8 cellular contexts compared by ENCODE assay signal in genomic region chr1:9494936-9495758, GRCh38. TPM values are rescaled to one million over a fixed set of nuclear protein-coding genes. Genes with fewer than 3 reads are reported as not detected.
DNase-seq lines count a peak whose midpoint lies in the region; ATAC-seq and TF ChIP-seq lines count a peak whose summit lies in the region.

No MANE protein-coding gene starts in this region.

- 10 to 15% methylated on average over 32 to 48 of the region's 48 CpGs for WGBS in endodermal cell (ENCODE audit: insufficient coverage in 1 of 2, insufficient read length in 1 of 2), 2 experiments

- H3K4me1 Mint-ChIP-seq in activated CD4-positive, alpha-beta memory T cell treated with anti-CD3 and anti-CD28 coated beads, Interleukin-2, amount 10 ng/mL, durations not matched to agents 7 days and 5 days: peaks cover 17% of the 10 kb centered on the region
- no peaks in the 10 kb centered on the region for H3K4me1 Mint-ChIP-seq in endodermal cell

- H3K9me3 Mint-ChIP-seq in activated CD4-positive, alpha-beta memory T cell treated with anti-CD3 and anti-CD28 coated beads, Interleukin-2, amount 10 ng/mL, durations not matched to agents 7 days and 5 days: no peaks in the 10 kb centered on the region
- no peaks in the 10 kb centered on the region for H3K9me3 Mint-ChIP-seq in endodermal cell

- DNase-seq in AG08395 (ENCODE audit: low spot score) (peak; percentile 57), NCI-H510A (lab: John Stamatoyannopoulos, UW) (peak; percentile 78), endodermal cell (peak; percentile 90)
- DNase-seq in activated CD4-positive, alpha-beta memory T cell treated with anti-CD3 and anti-CD28 coated beads, Interleukin-2, amount 10 ng/mL, durations not matched to agents 7 days and 5 days: peak; percentile 69
- DNase-seq in stimulated activated CD8-positive, alpha-beta memory T cell treated with anti-CD3 and anti-CD28 coated beads, Interleukin-7, amount 100 ng/mL, for 24 hours (ENCODE audit: low read depth): peak; percentile 30

- H3K27me3 ChIP-seq in endodermal cell (ENCODE audit: control insufficient read depth, insufficient read depth, low read length, poor library complexity, severe bottlenecking) (peaks cover 18% of the 10 kb centered on the region), muscle layer of colon (ENCODE audit: control insufficient read depth in 1 of 2, insufficient read depth in 2 of 2, low read length in 2 of 2) (no peaks in the 10 kb centered on the region)

- in situ Hi-C loops in GM18951 (cut with MboI; ENCODE audit: low sequenced_read_pairs, unreplicated experiment): no loop called here

- peak; percentile 98 for TF ChIP-seq CTCF in endodermal cell (conservative IDR thresholded peaks at IDR 0.05)

- H3K9ac ChIP-seq in endodermal cell (ENCODE audit: extremely low read depth, low read length, poor library complexity, severe bottlenecking) (no peak overlapping the region), muscle layer of colon (ENCODE audit: low read length) (no peak overlapping the region)

- no peak overlapping the region for H3K27ac ChIP-seq in endodermal cell (ENCODE audit: low read depth, low read length)
- H3K27ac ChIP-seq in muscle layer of colon (ENCODE audit: low read depth, low read length): no peak overlapping the region

- H3K9me3 ChIP-seq in endodermal cell (ENCODE audit: control insufficient read depth, low read length): no peaks in the 10 kb centered on the region
- no peaks in the 10 kb centered on the region for H3K9me3 ChIP-seq in muscle layer of colon (ENCODE audit: low read length)

- H3K4me3 ChIP-seq in endodermal cell (ENCODE audit: low read length) (no peak overlapping the region), muscle layer of colon (ENCODE audit: low read depth in 1 of 2, low read length in 2 of 2) (peak overlapping the region; percentile 49 to 56)

- no peak overlapping the region for H3K27ac Mint-ChIP-seq in activated CD4-positive, alpha-beta memory T cell treated with anti-CD3 and anti-CD28 coated beads, Interleukin-2, amount 10 ng/mL, durations not matched to agents 7 days and 5 days
- H3K27ac Mint-ChIP-seq in endodermal cell: no peak overlapping the region

- CTCF ChIA-PET in activated CD4-positive, alpha-beta memory T cell treated with anti-CD3 and anti-CD28 coated beads, Interleukin-2, amount 10 ng/mL, durations not matched to agents 7 days and 5 days (lab: Charles Lee): interaction anchor here (0.6 to 5.7 kb wide), 24 partner anchors 10 to 448 kb away, joined by 3 to 81 read pairs (median 3); partner anchors contain the start of genes H6PD, LZIC and NMNAT1

- H3K27me3 Mint-ChIP-seq in activated CD4-positive, alpha-beta memory T cell treated with anti-CD3 and anti-CD28 coated beads, Interleukin-2, amount 10 ng/mL, durations not matched to agents 7 days and 5 days: peaks cover 17% of the 10 kb centered on the region
- peaks cover 30% of the 10 kb centered on the region for H3K27me3 Mint-ChIP-seq in endodermal cell (ENCODE audit: insufficient read depth)

- no peak for ATAC-seq in GM21528 (IDR thresholded peaks at IDR 0.05; ENCODE audit: low FRiP score, unreplicated experiment)

- H3K4me3 Mint-ChIP-seq in activated CD4-positive, alpha-beta memory T cell treated with anti-CD3 and anti-CD28 coated beads, Interleukin-2, amount 10 ng/mL, durations not matched to agents 7 days and 5 days: peak overlapping the region; percentile 56
- H3K4me3 Mint-ChIP-seq in endodermal cell: peak overlapping the region; percentile 42

- no peaks in the 10 kb centered on the region for H3K4me1 ChIP-seq in endodermal cell (ENCODE audit: control insufficient read depth, insufficient read depth, low read length)
- no peaks in the 10 kb centered on the region for H3K4me1 ChIP-seq in muscle layer of colon (ENCODE audit: insufficient read depth, low read length)

- no peaks in the 10 kb centered on the region for H3K36me3 ChIP-seq in endodermal cell (ENCODE audit: control insufficient read depth, insufficient read depth, low read length)
- H3K36me3 ChIP-seq in muscle layer of colon (ENCODE audit: insufficient read depth, low read length): no peaks in the 10 kb centered on the region

- peak; percentile 19 for TF ChIP-seq POLR2A in GM18951 (IDR thresholded peaks at IDR 0.05; ENCODE audit: extremely low read depth, insufficient read depth, insufficient read length)

- no peaks in the 10 kb centered on the region for H3K36me3 Mint-ChIP-seq in activated CD4-positive, alpha-beta memory T cell treated with anti-CD3 and anti-CD28 coated beads, Interleukin-2, amount 10 ng/mL, durations not matched to agents 7 days and 5 days (ENCODE audit: low read depth)
- no peaks in the 10 kb centered on the region for H3K36me3 Mint-ChIP-seq in endodermal cell (ENCODE audit: low read depth)

- POLR2A ChIA-PET in activated CD4-positive, alpha-beta memory T cell treated with anti-CD3 and anti-CD28 coated beads, Interleukin-2, amount 10 ng/mL, durations not matched to agents 7 days and 5 days (lab: Charles Lee): no interaction called here

RNA-seq across cellular contexts. Expression of gene SLC25A33, which starts 44.1 kb away (rescaled TPM):
- total RNA-seq in activated CD4-positive, alpha-beta memory T cell treated with anti-CD3 and anti-CD28 coated beads, Interleukin-2, amount 10 ng/mL, durations not matched to agents 7 days and 5 days: 1 to 10 TPM; 2.6 to 3.0 TPM
- 10 to 100 TPM in 1 of 2 donors, 1 to 10 TPM in 1; 9.6 to 13.6 TPM for total RNA-seq in endodermal cell
- 11.0 TPM for polyA plus RNA-seq in endodermal cell (2013, experiment 1 of 2)
- 10.4 TPM for polyA plus RNA-seq in endodermal cell (2013, experiment 2 of 2)

Comparison
In these comparisons a context has a peak if more than half of its experiments do, and no peak if none do; other contexts are left out.
1. DNase-seq: peak in every context shown above with its lines; median percentile 90 in endodermal cell; 78 in NCI-H510A; 69 in activated CD4-positive, alpha-beta memory T cell treated with anti-CD3 and anti-CD28 coated beads, Interleukin-2, amount 10 ng/mL, durations not matched to agents 7 days and 5 days; 57 in AG08395; 30 in stimulated activated CD8-positive, alpha-beta memory T cell treated with anti-CD3 and anti-CD28 coated beads, Interleukin-7, amount 100 ng/mL, for 24 hours.